Comparison of ENCODE assay signal across 1 cellular context in the genomic region with DNA sequence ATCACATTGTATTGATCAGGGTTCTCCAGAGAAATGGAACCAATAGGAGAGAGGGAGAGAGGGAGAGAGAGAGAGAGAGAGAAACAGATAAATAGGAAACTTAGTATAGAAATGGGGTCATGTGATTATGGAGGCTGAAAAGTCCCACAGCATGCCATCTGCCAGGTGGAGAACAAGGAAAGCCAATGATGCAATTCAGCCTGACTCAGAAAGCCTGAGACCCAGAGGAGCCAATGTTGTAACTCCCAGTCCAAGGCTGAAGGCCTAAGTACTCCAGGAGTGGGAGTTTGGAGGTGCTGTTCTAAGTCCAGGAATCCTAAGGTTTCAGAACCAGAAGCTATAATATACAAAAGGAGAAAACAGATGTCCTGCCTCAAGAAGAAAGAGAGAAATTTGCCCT.
TF ChIP-seq lines count a peak whose summit lies in the region.

No MANE protein-coding gene starts in this region.

TF ChIP-seq in K562, 482 proteins besides CTCF, POLR2A, EP300 and RAD21 (continued from another document):
- TF ChIP-seq, protein P1, sequence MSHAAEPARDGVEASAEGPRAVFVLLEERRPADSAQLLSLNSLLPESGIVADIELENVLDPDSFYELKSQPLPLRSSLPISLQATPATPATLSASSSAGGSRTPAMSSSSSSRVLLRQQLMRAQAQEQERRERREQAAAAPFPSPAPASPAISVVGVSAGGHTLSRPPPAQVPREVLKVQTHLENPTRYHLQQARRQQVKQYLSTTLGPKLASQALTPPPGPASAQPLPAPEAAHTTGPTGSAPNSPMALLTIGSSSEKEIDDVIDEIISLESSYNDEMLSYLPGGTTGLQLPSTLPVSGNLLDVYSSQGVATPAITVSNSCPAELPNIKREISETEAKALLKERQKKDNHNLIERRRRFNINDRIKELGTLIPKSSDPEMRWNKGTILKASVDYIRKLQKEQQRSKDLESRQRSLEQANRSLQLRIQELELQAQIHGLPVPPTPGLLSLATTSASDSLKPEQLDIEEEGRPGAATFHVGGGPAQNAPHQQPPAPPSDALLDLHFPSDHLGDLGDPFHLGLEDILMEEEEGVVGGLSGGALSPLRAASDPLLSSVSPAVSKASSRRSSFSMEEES (CRISPR knock-in tag; IDR thresholded peaks at IDR 0.05) = 0 out of 2 replicates have a peak, but pooled peaks have one; percentile 3
- no peak for TF ChIP-seq NFXL1 (CRISPR knock-in tag; IDR thresholded peaks at IDR 0.05)
